8 cellular contexts compared by ENCODE assay signal in genomic region chr3:184748219-184749135, GRCh38. TPM values are rescaled to one million over a fixed set of nuclear protein-coding genes. Genes with fewer than 3 reads are reported as not detected.
DNase-seq lines count a peak whose midpoint lies in the region; ATAC-seq and TF ChIP-seq lines count a peak whose summit lies in the region.

No MANE protein-coding gene starts in this region.

- no peaks in the 10 kb centered on the region for H3K4me1 Mint-ChIP-seq in activated T-helper 17 cell treated with anti-CD3 and anti-CD28 coated beads, Interleukin-2, amount 50 U/mL, for 72 hours

- no peak overlapping the region for H4K5ac ChIP-seq in mesendoderm (ENCODE audit: low read length)

- no peaks in the 10 kb centered on the region for H3K36me3 ChIP-seq in mesendoderm (ENCODE audit: control insufficient read depth, insufficient read depth, low read length)
- H3K36me3 ChIP-seq in effector memory CD4-positive, alpha-beta T cell (ENCODE audit: control insufficient read depth, insufficient read depth, low read length) = no peaks in the 10 kb centered on the region

- peak overlapping the region; percentile 18 for H3K9ac ChIP-seq in mesendoderm (ENCODE audit: low read length)

- peak overlapping the region; percentile 32 for H3K18ac ChIP-seq in mesendoderm (ENCODE audit: low read length)

- no peaks in the 10 kb centered on the region for H3K79me1 ChIP-seq in mesendoderm (ENCODE audit: low read length)

- peak overlapping the region; percentile 73 for H3K4ac ChIP-seq in mesendoderm (ENCODE audit: low read depth, low read length)

- no peak overlapping the region for H2BK120ac ChIP-seq in mesendoderm (ENCODE audit: low read depth, low read length)

- H3K36me3 Mint-ChIP-seq in activated T-helper 17 cell treated with anti-CD3 and anti-CD28 coated beads, Interleukin-2, amount 50 U/mL, for 72 hours (ENCODE audit: low read depth) = no peaks in the 10 kb centered on the region

- no peak overlapping the region for H3K4me3 Mint-ChIP-seq in activated T-helper 17 cell treated with anti-CD3 and anti-CD28 coated beads, Interleukin-2, amount 50 U/mL, for 72 hours

- no CpG with 5 or more reads among the region's 8 CpGs for WGBS in mesendoderm (ENCODE audit: extremely low coverage, insufficient coverage, low lambda C conversion rate)

- peaks cover 7% of the 10 kb centered on the region for H3K27me3 Mint-ChIP-seq in activated T-helper 17 cell treated with anti-CD3 and anti-CD28 coated beads, Interleukin-2, amount 50 U/mL, for 72 hours

- H3K27me3 ChIP-seq in mesendoderm (ENCODE audit: insufficient read depth, low read length, poor library complexity) = no peaks in the 10 kb centered on the region
- H3K27me3 ChIP-seq in effector memory CD4-positive, alpha-beta T cell (replicated peaks; ENCODE audit: control insufficient read depth, insufficient read depth, low read length, poor library complexity, severe bottlenecking) = no peaks in the 10 kb centered on the region

- no peak overlapping the region for H2BK5ac ChIP-seq in mesendoderm (ENCODE audit: low read length)

- peak overlapping the region; percentile 62 for H3K56ac ChIP-seq in mesendoderm (ENCODE audit: low read length)

- H3K79me2 ChIP-seq in mesendoderm (ENCODE audit: control insufficient read depth, insufficient read depth, low read length) = no peaks in the 10 kb centered on the region

- H3K4me3 ChIP-seq in GM12875 (ENCODE audit: low read depth, low read length) = no peak overlapping the region
- H3K4me3 ChIP-seq in mesendoderm (ENCODE audit: low read length) = no peak overlapping the region
- H3K4me3 ChIP-seq in effector memory CD4-positive, alpha-beta T cell (ENCODE audit: insufficient read depth, low read depth, low read length, poor library complexity, severe bottlenecking) = no peak overlapping the region

- H3K27ac ChIP-seq in 22Rv1 (no peak overlapping the region), mesendoderm (ENCODE audit: low read depth, low read length) (no peak overlapping the region)
- no peak overlapping the region for H3K27ac ChIP-seq in effector memory CD4-positive, alpha-beta T cell (ENCODE audit: insufficient read depth, low read length, poor library complexity, severe bottlenecking)

- H3K4me2 ChIP-seq in mesendoderm (ENCODE audit: low read length) = no peak overlapping the region

- H3K9me3 ChIP-seq in effector memory CD4-positive, alpha-beta T cell (ENCODE audit: control insufficient read depth, low read length) = no peaks in the 10 kb centered on the region

- H3K9me3 Mint-ChIP-seq in activated T-helper 17 cell treated with anti-CD3 and anti-CD28 coated beads, Interleukin-2, amount 50 U/mL, for 72 hours = no peaks in the 10 kb centered on the region

- no peak overlapping the region for H2AK5ac ChIP-seq in mesendoderm (ENCODE audit: low read length)

- H3K4me1 ChIP-seq in mesendoderm (ENCODE audit: control insufficient read depth, low read depth, low read length) = peaks cover 13% of the 10 kb centered on the region
- H3K4me1 ChIP-seq in effector memory CD4-positive, alpha-beta T cell (ENCODE audit: control insufficient read depth, insufficient read depth, low read length, poor library complexity, severe bottlenecking) = no peaks in the 10 kb centered on the region

- peak; percentile 82 for DNase-seq in mesendoderm
- DNase-seq in effector memory CD4-positive, alpha-beta T cell = no peak
- no peak for DNase-seq in NCI-H1694 (lab: John Stamatoyannopoulos, UW)
- DNase-seq in GM19240 (ENCODE audit: insufficient read length, low spot score) = no peak

- no peak overlapping the region for H2BK15ac ChIP-seq in mesendoderm (replicated peaks; ENCODE audit: low read depth)

- H3K27ac Mint-ChIP-seq in activated T-helper 17 cell treated with anti-CD3 and anti-CD28 coated beads, Interleukin-2, amount 50 U/mL, for 72 hours = no peak overlapping the region

- H3K23ac ChIP-seq in mesendoderm (ENCODE audit: low read length) = no peak overlapping the region

- H4K8ac ChIP-seq in mesendoderm (ENCODE audit: low read depth, low read length) = no peak overlapping the region

- peak; percentile 51 for TF ChIP-seq CTCF in 22Rv1 (IDR thresholded peaks at IDR 0.05)
- TF ChIP-seq CTCF in GM12875 (IDR thresholded peaks at IDR 0.05; ENCODE audit: borderline replicate concordance, insufficient read depth, low read depth, low read length) = peak; percentile 40; the same call in 1 of the 2 replicates
- TF ChIP-seq CTCF in LNCAP (IDR thresholded peaks at IDR 0.05) = peak; percentile 35; the same call in 1 of the 2 replicates

- peak; percentile 42 for ATAC-seq in activated T-helper 17 cell treated with anti-CD3 and anti-CD28 coated beads, Interleukin-2, amount 50 U/mL, for 72 hours (replicated peaks)

RNA-seq across cellular contexts. Expression of gene MAGEF1, which starts 36.6 kb away (rescaled TPM):
- 1 to 10 TPM; 7.4 to 8.1 TPM for total RNA-seq in activated T-helper 17 cell treated with anti-CD3 and anti-CD28 coated beads, Interleukin-2, amount 50 U/mL, for 72 hours
- polyA plus RNA-seq in mesendoderm (2013, experiment 1 of 2) = 39.9 TPM
- 40.8 TPM for polyA plus RNA-seq in mesendoderm (2013, experiment 2 of 2)
